Comparison of ENCODE assay signal across 29 cellular contexts in genomic region chr1:43644558-43644957, GRCh38.
"Had no signal": no experiment of that assay in that cellular context is flagged by ENCODE, and none has a peak within 500 bp of the region (broad histone marks: within the 10 kb centered on the region; RNA-seq: fewer than 3 reads in every experiment).

No MANE protein-coding gene starts in this region.

- H3K27ac ChIP-seq: pancreas, psoas muscle, testis, transverse colon, vagina, VCaP had no signal

- H3K4me1 ChIP-seq: pancreas, psoas muscle, testis, vagina had no signal

- H3K36me3 ChIP-seq: pancreas, transverse colon, vagina had no signal

- H3K9me3 ChIP-seq: pancreas, psoas muscle, testis, transverse colon, vagina had no signal

- H3K9me3 Mint-ChIP-seq: activated T-cell treated with anti-CD3 and anti-CD28 coated beads, Interleukin-2, amount 50 U/mL, for 72 hours; memory B cell; naive thymus-derived CD8-positive, alpha-beta T cell; neural crest cell; T-helper 1 cell treated with Interleukin-12 subunit alpha and Interleukin-12 subunit beta and Interleukin-4 antibody, amounts not matched to agents 30 μg/mL and 1 μg/mL, for 36 hours had no signal

- H3K4me3 ChIP-seq: pancreas, psoas muscle, testis, transverse colon, vagina had no signal

- H3K4me1 Mint-ChIP-seq: memory B cell had no signal

- H3K27ac Mint-ChIP-seq: activated naive CD8-positive, alpha-beta T cell; activated T-cell treated with anti-CD3 and anti-CD28 coated beads, Interleukin-2, amount 50 U/mL, for 72 hours; memory B cell; naive thymus-derived CD8-positive, alpha-beta T cell; T-helper 1 cell treated with Interleukin-12 subunit alpha and Interleukin-12 subunit beta and Interleukin-4 antibody, amounts not matched to agents 30 μg/mL and 1 μg/mL, for 36 hours had no signal

- H3K27me3 ChIP-seq: pancreas, testis, transverse colon, vagina had no signal

- H3K36me3 Mint-ChIP-seq: activated naive CD8-positive, alpha-beta T cell; memory B cell; naive thymus-derived CD8-positive, alpha-beta T cell had no signal

- H3K4me3 Mint-ChIP-seq: activated naive CD8-positive, alpha-beta T cell; activated T-cell treated with anti-CD3 and anti-CD28 coated beads, Interleukin-2, amount 50 U/mL, for 72 hours; memory B cell; naive thymus-derived CD8-positive, alpha-beta T cell; neural crest cell; T-helper 1 cell treated with Interleukin-12 subunit alpha and Interleukin-12 subunit beta and Interleukin-4 antibody, amounts not matched to agents 30 μg/mL and 1 μg/mL, for 36 hours had no signal

- DNase-seq: activated CD4-positive, alpha-beta T cell treated with anti-CD3 and anti-CD28 coated beads for 4 hours; activated CD4-positive, alpha-beta T cell treated with anti-CD3 and anti-CD28 coated beads, Interleukin-2, amount 50 U/mL, for 4 hours; activated naive CD4-positive, alpha-beta T cell treated with Interleukin-2 at 50 U/mL for 16 hours; activated T-cell treated with anti-CD3 and anti-CD28 coated beads for 4 hours; activated T-cell treated with anti-CD3 and anti-CD28 coated beads, Interleukin-2, amount 50 U/mL, for 72 hours; anterior cingulate cortex; dermis blood vessel endothelial cell; effector CD4-positive, alpha-beta T cell; erythroblast; head of caudate nucleus; hippocampal formation; kidney; left colon; naive thymus-derived CD8-positive, alpha-beta T cell; nucleus accumbens; pancreas; psoas muscle; stimulated activated CD4-positive, alpha-beta T cell treated with anti-CD3 and anti-CD28 coated beads, Interleukin-15, amount 100 ng/mL, for 24 hours; stimulated activated CD4-positive, alpha-beta T cell treated with anti-CD3 and anti-CD28 coated beads, Interleukin-2, amount 100 ng/mL, for 24 hours; stimulated activated naive CD4-positive, alpha-beta T cell treated with Interleukin-2 at 50 U/mL for 16 hours; T-helper 9 cell; testis; transverse colon had no signal

- ATAC-seq: activated T-cell treated with anti-CD3 and anti-CD28 coated beads, Interleukin-2, amount 50 U/mL, for 72 hours; left colon; naive thymus-derived CD8-positive, alpha-beta T cell; pancreas; psoas muscle had no signal
